Comparison of ENCODE assay signal across 16 cellular contexts in the genomic region with DNA sequence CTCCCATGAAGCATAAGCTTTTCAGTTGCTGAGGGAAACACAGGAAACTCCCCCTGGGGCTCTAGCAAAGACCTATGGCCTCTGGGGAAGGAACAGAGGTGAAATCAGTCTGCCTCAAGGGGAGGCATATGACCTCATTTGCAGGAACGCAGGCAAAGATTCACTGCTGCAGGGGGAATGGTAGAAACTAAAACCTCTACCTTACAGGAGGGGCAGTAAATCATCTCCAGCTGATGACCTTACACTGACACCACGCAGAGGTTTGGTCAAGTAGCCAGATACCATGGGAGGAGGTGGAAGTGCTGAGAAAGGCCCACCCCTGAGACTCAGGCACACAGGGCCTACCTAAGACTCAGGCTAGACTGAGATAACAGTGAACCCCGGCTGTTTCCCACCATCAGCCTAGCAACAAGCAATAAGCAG.
A peak's percentile ranks its signal among the peaks of the same experiment; 100 is the strongest.
DNase-seq lines count a peak whose midpoint lies in the region; ATAC-seq and TF ChIP-seq lines count a peak whose summit lies in the region.
"Had no signal": no experiment of that assay in that cellular context is flagged by ENCODE, and none has a peak within 500 bp of the region (broad histone marks: within the 10 kb centered on the region; RNA-seq: fewer than 3 reads in every experiment).

No MANE protein-coding gene starts in this region.

- H3K4me1 ChIP-seq in iPS DF 6.9 (ENCODE audit: control insufficient read depth, insufficient read depth, low read length): no peaks in the 10 kb centered on the region; the same call in 1 of the 2 replicates
- H3K4me1 ChIP-seq: breast epithelium, transverse colon had no signal

- TF ChIP-seq CTCF in GM13977 (IDR thresholded peaks at IDR 0.05; ENCODE audit: extremely low read depth, insufficient read depth, missing control alignments) (no peak), progenitor cell of endocrine pancreas (IDR thresholded peaks at IDR 0.05; ENCODE audit: unreplicated experiment) (no peak)

- H3K4me3 Mint-ChIP-seq in progenitor cell of endocrine pancreas (ENCODE audit: low read depth): no peak overlapping the region
- H3K4me3 Mint-ChIP-seq: IgD-negative memory B cell had no signal

- in situ Hi-C loops in GM13977 (cut with MboI; ENCODE audit: low pct_unique_long_range_greater_than_20kb, low sequenced_read_pairs, unreplicated experiment): no loop called here

- DNase-seq in GM13977 (ENCODE audit: low spot score): peak; percentile 14
- peak; percentile 11 for DNase-seq in iPS DF 6.9 (ENCODE audit: low read depth, low spot score)
- DNase-seq in caudate nucleus (lab: John Stamatoyannopoulos, UW): no peak
- no peak for DNase-seq in progenitor cell of endocrine pancreas (ENCODE audit: low spot score, unreplicated experiment)
- DNase-seq in NCI-H2029 treated with DMSO at 0.1 percent for 48 hours (lab: John Stamatoyannopoulos, UW): no peak
- DNase-seq in NCI-H146 treated with DMSO at 0.1 percent for 48 hours (lab: John Stamatoyannopoulos, UW; ENCODE audit: unreplicated experiment): no peak
- DNase-seq: DMS79 treated with DMSO at 0.1 percent for 48 hours; NCI-H1694; NK-92 treated with Interleukin-12 subunit alpha and Interleukin-12 subunit beta, amount 100 ng/mL, for 24 hours; SK-N-SH; transverse colon had no signal

- H3K27ac Mint-ChIP-seq in progenitor cell of endocrine pancreas: no peak overlapping the region
- H3K27ac Mint-ChIP-seq: IgD-negative memory B cell had no signal

- H3K27ac ChIP-seq in iPS DF 6.9 (ENCODE audit: low read length) (no peak overlapping the region), caudate nucleus (ENCODE audit: low read depth, low read length) (no peak overlapping the region)
- H3K27ac ChIP-seq: breast epithelium, transverse colon had no signal

- ATAC-seq in GM21515 (IDR thresholded peaks at IDR 0.05; ENCODE audit: unreplicated experiment): peak; percentile 58
- peak; percentile 78 for ATAC-seq in HG03342 (IDR thresholded peaks at IDR 0.05; ENCODE audit: unreplicated experiment)
- ATAC-seq: sciatic nerve had no signal

- H3K4me1 Mint-ChIP-seq in progenitor cell of endocrine pancreas (ENCODE audit: low read depth): peaks cover 8% of the 10 kb centered on the region
- H3K4me1 Mint-ChIP-seq: IgD-negative memory B cell had no signal

- no peaks in the 10 kb centered on the region; the same call in 1 of the 2 replicates for H3K36me3 ChIP-seq in iPS DF 6.9 (ENCODE audit: control insufficient read depth, insufficient read depth, low read length)
- H3K36me3 ChIP-seq: breast epithelium had no signal

- peaks cover 10% of the 10 kb centered on the region for H3K36me3 Mint-ChIP-seq in progenitor cell of endocrine pancreas (ENCODE audit: insufficient read depth)

- H3K4me3 ChIP-seq in iPS DF 6.9 (ENCODE audit: low read length): no peak overlapping the region
- H3K4me3 ChIP-seq: breast epithelium, transverse colon had no signal

- H3K27me3 ChIP-seq in iPS DF 6.9 (ENCODE audit: control insufficient read depth, insufficient read depth, low read length): no peaks in the 10 kb centered on the region
- H3K27me3 ChIP-seq: breast epithelium, transverse colon had no signal

- no peaks in the 10 kb centered on the region for H3K9me3 ChIP-seq in iPS DF 6.9 (ENCODE audit: control insufficient read depth, insufficient read depth, low read length)
- H3K9me3 ChIP-seq: breast epithelium, transverse colon had no signal

- no peaks in the 10 kb centered on the region for H3K27me3 Mint-ChIP-seq in progenitor cell of endocrine pancreas
- H3K27me3 Mint-ChIP-seq: IgD-negative memory B cell had no signal

- H3K9me3 Mint-ChIP-seq in progenitor cell of endocrine pancreas (ENCODE audit: low read depth): peaks cover 7% of the 10 kb centered on the region
- H3K9me3 Mint-ChIP-seq: IgD-negative memory B cell had no signal

- WGBS in iPS DF 6.9 (ENCODE audit: insufficient coverage, insufficient read length): no CpG with 5 or more reads among the region's 3 CpGs

Comparison
In these comparisons a context has a peak if more than half of its experiments do, and no peak if none do; other contexts are left out.
1. DNase-seq: peak in GM13977 (single experiment) and iPS DF 6.9 (single experiment); none in caudate nucleus (0 of 61), progenitor cell of endocrine pancreas (single experiment), NCI-H2029 treated with DMSO at 0.1 percent for 48 hours (single experiment) and NCI-H146 treated with DMSO at 0.1 percent for 48 hours (single experiment).